In genomic region chr17:64572682-64573154, GRCh38 we compare ENCODE assay signal across 9 cellular contexts.
A peak's percentile ranks its signal among the peaks of the same experiment; 100 is the strongest.
DNase-seq lines count a peak whose midpoint lies in the region; ATAC-seq, FAIRE-seq and TF ChIP-seq lines count a peak whose summit lies in the region.
"Had no signal": no experiment of that assay in that cellular context is flagged by ENCODE, and none has a peak within 500 bp of the region (broad histone marks: within the 10 kb centered on the region; RNA-seq: fewer than 3 reads in every experiment).

No MANE protein-coding gene starts in this region.

- peak overlapping the region in 1 of 7 donors; percentile 5 for H3K4me3 Mint-ChIP-seq in CD8-positive, alpha-beta memory T cell

- no TSS peak for BruUV-seq in GM12878 (replicated peaks; lab: Mats Ljungman, UMichigan)

- no peak for TF ChIP-seq EP300 in GM12878 (IDR thresholded peaks at IDR 0.05; ENCODE audit: borderline replicate concordance in 1 of 2, control insufficient read depth in 1 of 2, low read depth in 2 of 2, low read length in 2 of 2)

- H2AFZ ChIP-seq in Karpas-422 (ENCODE audit: low read length) (peak overlapping the region; percentile 73), GM12878 (ENCODE audit: control insufficient read depth, low read depth, low read length) (no peak overlapping the region)

- no peaks in the 10 kb centered on the region for H3K9me3 ChIP-seq in CD8-positive, alpha-beta memory T cell (ENCODE audit: low read length)
- H3K9me3 ChIP-seq in Karpas-422 (ENCODE audit: low read length) (no peaks in the 10 kb centered on the region), GM12878 (replicated peaks; ENCODE audit: control insufficient read depth, insufficient read depth, low read length) (no peaks in the 10 kb centered on the region; the same call in 2 of the 3 replicates)

- RAD21 ChIA-PET in GM12878 (lab: Charles Lee; ENCODE audit: unreplicated experiment) = interaction anchor here (1.0 to 1.4 kb wide), 2 partner anchors 154 to 229 kb away, joined by 3 read pairs; no protein-coding TSS in a partner anchor

- H3K79me2 ChIP-seq in Karpas-422 (ENCODE audit: low read length) = no peaks in the 10 kb centered on the region
- no peaks in the 10 kb centered on the region for H3K79me2 ChIP-seq in GM12878 (ENCODE audit: control insufficient read depth, insufficient read depth, low read length)

- H3K27me3 ChIP-seq in CD8-positive, alpha-beta memory T cell (ENCODE audit: insufficient read depth, low read length, poor library complexity, severe bottlenecking) = no peaks in the 10 kb centered on the region
- no peaks in the 10 kb centered on the region for H3K27me3 ChIP-seq in Karpas-422 (ENCODE audit: low read length)
- no peaks in the 10 kb centered on the region for H3K27me3 ChIP-seq in GM12878 (replicated peaks in 1 of 2; ENCODE audit: control insufficient read depth in 2 of 2, insufficient read depth in 2 of 2, low read length in 1 of 2)
- H3K27me3 ChIP-seq in H7 (ENCODE audit: control insufficient read depth, insufficient read depth, low read length) = no peaks in the 10 kb centered on the region

- TF ChIP-seq RAD21 in GM12878 (IDR thresholded peaks at IDR 0.05; ENCODE audit: insufficient read depth, low read depth, low read length) = no peak

- H3K4me1 Mint-ChIP-seq in CD8-positive, alpha-beta memory T cell = peaks cover 13 to 19% (median 15%) of the 10 kb centered on the region in 3 donors

- POLR2A ChIA-PET in CD8-positive, alpha-beta memory T cell (lab: Charles Lee) = no interaction called here
- POLR2A ChIA-PET in GM12878 (lab: Charles Lee) = interaction anchor here (0.5 kb wide), 1 partner anchor 14 kb away, joined by 6 read pairs; no protein-coding TSS in a partner anchor

- in situ Hi-C loops in GM12878 (cut with MboI) = no loop called here

- peak overlapping the region in 6 of 8 donors; percentile 30 to 87 (median 60) for H3K27ac Mint-ChIP-seq in CD8-positive, alpha-beta memory T cell

- CTCF ChIA-PET in CD8-positive, alpha-beta memory T cell (lab: Charles Lee) = no interaction called here
- CTCF ChIA-PET in GM12878 (lab: Yijun Ruan, JAX) = no interaction called here

- peaks cover 9% of the 10 kb centered on the region for H3K36me3 ChIP-seq in CD8-positive, alpha-beta memory T cell (ENCODE audit: insufficient read depth, low read length)
- no peaks in the 10 kb centered on the region for H3K36me3 ChIP-seq in Karpas-422 (ENCODE audit: insufficient read depth, low read length)
- H3K36me3 ChIP-seq in GM12878 (ENCODE audit: control insufficient read depth in 2 of 2, insufficient read depth in 2 of 2, low read length in 1 of 2) = peaks cover 0 to 6% of the 10 kb centered on the region in 2 experiments; a peak in 2 of 4 replicates
- peaks cover 4% of the 10 kb centered on the region for H3K36me3 ChIP-seq in H7 (replicated peaks; ENCODE audit: control insufficient read depth, insufficient read depth, low read length)

- WGBS in GM12878 (ENCODE audit: insufficient coverage, insufficient replicate concordance, low lambda C conversion rate, missing lambda C conversion rate) = 59% methylated on average over 3 of the region's 3 CpGs

- no peak for FAIRE-seq in GM12878 (lab: Jason Lieb, UNC)

- SMC1A ChIA-PET in GM12878 (lab: Charles Lee; ENCODE audit: uncharacterized antibody, unreplicated experiment) = interaction anchor here (1.3 kb wide), 1 partner anchor 26 kb away, joined by 4 read pairs; no protein-coding TSS in a partner anchor

- no peaks in the 10 kb centered on the region for H3K9me3 Mint-ChIP-seq in CD8-positive, alpha-beta memory T cell

- H3K9ac ChIP-seq in Karpas-422 (ENCODE audit: low read length) (no peak overlapping the region), GM12878 (ENCODE audit: control insufficient read depth, insufficient read depth, low read length) (no peak overlapping the region)

- no peak for TF ChIP-seq CTCF in GM12878 (IDR thresholded peaks at IDR 0.05 in 2 of 3, conservative IDR thresholded peaks at IDR 0.05 in 1 of 3; ENCODE audit: control insufficient read depth in 2 of 3, extremely low read depth in 1 of 3, insufficient read depth in 1 of 3, low read depth in 3 of 3, low read length in 3 of 3)

- peaks cover 6% of the 10 kb centered on the region for H3K4me1 ChIP-seq in CD8-positive, alpha-beta memory T cell (ENCODE audit: insufficient read depth, low read length)
- H3K4me1 ChIP-seq in Karpas-422 (ENCODE audit: low read length) (peaks cover 17% of the 10 kb centered on the region), GM12878 (ENCODE audit: control insufficient read depth, insufficient read depth, low read length) (no peaks in the 10 kb centered on the region)

- H3K36me3 Mint-ChIP-seq in CD8-positive, alpha-beta memory T cell = peaks cover 4 to 56% (median 4%) of the 10 kb centered on the region in 3 donors

- no peak for TF ChIP-seq POLR2A in GM12878 (IDR thresholded peaks at IDR 0.05; ENCODE audit: low read depth, low read length)

- H4K20me1 ChIP-seq in Karpas-422 (ENCODE audit: insufficient read depth, low read depth, low read length) = no peaks in the 10 kb centered on the region
- H4K20me1 ChIP-seq in GM12878 (ENCODE audit: control insufficient read depth, insufficient read depth) = no peaks in the 10 kb centered on the region

- no peak for DNase-seq in CD8-positive, alpha-beta memory T cell
- peak; percentile 42 for DNase-seq in Karpas-422
- DNase-seq in GM12878 (ENCODE audit: low read depth, low spot score) = no peak
- DNase-seq in lung microvascular endothelial cell (ENCODE audit: low read depth in 2 of 2) = peak; percentile 77 to 87
- no peak for DNase-seq in epidermal melanocyte (ENCODE audit: insufficient read length, low spot score)
- DNase-seq in H7 = no peak
- no peak for DNase-seq in middle frontal gyrus (ENCODE audit: extremely low spot score, low spot score)
- DNase-seq in head of caudate nucleus = no peak
- DNase-seq: RPMI8226 had no signal

- no peaks in the 10 kb centered on the region for H3K27me3 Mint-ChIP-seq in CD8-positive, alpha-beta memory T cell

- peak overlapping the region; percentile 47 for H3K4me2 ChIP-seq in Karpas-422 (ENCODE audit: low read depth, low read length, poor library complexity, severe bottlenecking)
- H3K4me2 ChIP-seq in GM12878 (ENCODE audit: control insufficient read depth, insufficient read depth) = no peak overlapping the region

- intact Hi-C loops in GM12878 (cut with micrococcal nuclease; ENCODE audit: unreplicated experiment) = no loop called here
- intact Hi-C loops in head of caudate nucleus (cut with DNase I) = no loop called here

- H3K27ac ChIP-seq in CD8-positive, alpha-beta memory T cell (ENCODE audit: low read depth, low read length) = peak overlapping the region; percentile 65
- H3K27ac ChIP-seq in Karpas-422 (ENCODE audit: low read length) (peak overlapping the region; percentile 41), GM12878 (ENCODE audit: control insufficient read depth, insufficient read depth) (no peak overlapping the region)

- H3K4me3 ChIP-seq in CD8-positive, alpha-beta memory T cell (ENCODE audit: low read length) = no peak overlapping the region
- H3K4me3 ChIP-seq in Karpas-422 (ENCODE audit: low read length) (no peak overlapping the region), GM12878 (no peak overlapping the region), H7 (ENCODE audit: insufficient read depth, low read depth, low read length) (no peak overlapping the region)

- no peaks in the 10 kb centered on the region for H3K9me2 ChIP-seq in Karpas-422 (replicated peaks; ENCODE audit: insufficient read depth, low read length)

- peak; percentile 38; the same call in 2 of the 3 replicates for ATAC-seq in GM12878

TF ChIP-seq in GM12878, 131 proteins besides CTCF, POLR2A, EP300 and RAD21:
- no peak for TF ChIP-seq BHLHE40 (IDR thresholded peaks at IDR 0.05; ENCODE audit: borderline replicate concordance in 1 of 2, low read depth in 2 of 2, low read length in 1 of 2)
- no peak for TF ChIP-seq IRF4 (IDR thresholded peaks at IDR 0.05; ENCODE audit: low read depth, low read length)
- peak; percentile 64; the same call in 1 of the 2 replicates for TF ChIP-seq CREB1 (IDR thresholded peaks at IDR 0.05; ENCODE audit: low read depth)
- 0 out of 2 replicates have a peak, but pooled peaks have one; percentile 34 for TF ChIP-seq CREM (IDR thresholded peaks at IDR 0.05; ENCODE audit: low read depth)
- TF ChIP-seq TAF1 (IDR thresholded peaks at IDR 0.05; ENCODE audit: borderline replicate concordance, low read depth, low read length) = no peak
- no peak for TF ChIP-seq KAT2A (conservative IDR thresholded peaks at IDR 0.05; ENCODE audit: control insufficient read depth, low read depth, low read length)
- no peak for TF ChIP-seq RCOR1 (conservative IDR thresholded peaks at IDR 0.05; ENCODE audit: low read depth, low read length)
- no peak for TF ChIP-seq IRF3 (IDR thresholded peaks at IDR 0.05)

Comparison
In these comparisons a context has a peak if more than half of its experiments do, and no peak if none do; other contexts are left out.
1. DNase-seq: peak in Karpas-422 (single experiment) and lung microvascular endothelial cell (2 of 2); none in CD8-positive, alpha-beta memory T cell (0 of 5), GM12878 (single experiment), epidermal melanocyte (single experiment), H7 (single experiment), middle frontal gyrus (single experiment) and head of caudate nucleus (0 of 42).